In the genomic region with DNA sequence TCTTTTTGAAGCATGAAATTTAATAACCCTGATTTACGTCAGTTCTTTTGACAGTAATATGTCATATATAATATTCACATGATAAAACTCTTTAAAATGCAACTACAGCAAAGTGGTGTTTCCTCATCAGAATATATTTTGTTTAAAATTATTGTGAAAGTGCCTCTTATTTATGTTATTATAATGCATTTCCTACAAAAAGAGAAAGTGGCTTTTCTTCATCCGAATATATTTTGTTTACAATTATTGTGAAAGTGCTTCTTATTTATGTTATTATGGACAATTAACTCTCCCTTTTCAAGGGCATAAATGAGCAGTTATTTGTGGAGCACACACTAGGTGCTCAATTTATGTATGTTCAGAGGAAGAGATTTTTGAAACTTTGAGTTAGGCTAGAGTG, we compare ENCODE assay signal across 27 cellular contexts.
"Had no signal": no experiment of that assay in that cellular context is flagged by ENCODE, and none has a peak within 500 bp of the region (broad histone marks: within the 10 kb centered on the region; RNA-seq: fewer than 3 reads in every experiment).

No MANE protein-coding gene starts in this region.

- H3K9me3 Mint-ChIP-seq: activated CD4-positive, alpha-beta memory T cell treated with anti-CD3 and anti-CD28 coated beads for 36 hours; activated CD4-positive, alpha-beta T cell treated with anti-CD3 and anti-CD28 coated beads, Interleukin-2, amount 10 ng/mL, durations not matched to agents 24 days and 14 days; activated naive CD4-positive, alpha-beta T cell treated with anti-CD3 and anti-CD28 coated beads, Interleukin-2, amount 50 U/mL, for 72 hours; activated T-cell treated with anti-CD3 and anti-CD28 coated beads, Interleukin-2, amount 50 U/mL, for 24 hours; central memory CD8-positive, alpha-beta T cell; effector memory CD8-positive, alpha-beta T cell had no signal

- H3K4me1 Mint-ChIP-seq: activated CD4-positive, alpha-beta T cell treated with anti-CD3 and anti-CD28 coated beads for 36 hours; activated CD4-positive, alpha-beta T cell treated with anti-CD3 and anti-CD28 coated beads, Interleukin-2, amount 10 ng/mL, durations not matched to agents 24 days and 14 days; activated naive CD4-positive, alpha-beta T cell treated with anti-CD3 and anti-CD28 coated beads, Interleukin-2, amount 10 ng/mL, durations not matched to agents 7 days and 5 days; activated naive CD8-positive, alpha-beta T cell treated with anti-CD3 and anti-CD28 coated beads, Interleukin-2, amount 10 ng/mL, durations not matched to agents 7 days and 5 days; central memory CD8-positive, alpha-beta T cell; T-helper 17 cell had no signal

- DNase-seq: activated CD4-positive, alpha-beta memory T cell treated with anti-CD3 and anti-CD28 coated beads for 36 hours; activated CD4-positive, alpha-beta T cell treated with anti-CD3 and anti-CD28 coated beads for 36 hours; activated CD4-positive, alpha-beta T cell treated with anti-CD3 and anti-CD28 coated beads, Interleukin-2, amount 10 ng/mL, durations not matched to agents 24 days and 14 days; activated CD4-positive, CD25-positive, alpha-beta regulatory T cell; activated CD4-positive, CD25-positive, alpha-beta regulatory T cell treated with anti-CD3 and anti-CD28 coated beads, Interleukin-2, amount 50 U/mL, for 72 hours; activated CD8-positive, alpha-beta memory T cell treated with anti-CD3 and anti-CD28 coated beads, Interleukin-2, amount 50 U/mL, for 48 hours; activated gamma-delta T cell; activated naive CD4-positive, alpha-beta T cell; activated naive CD4-positive, alpha-beta T cell treated with anti-CD3 and anti-CD28 coated beads, Interleukin-2, amount 10 ng/mL, durations not matched to agents 7 days and 5 days; activated naive CD8-positive, alpha-beta T cell treated with anti-CD3 and anti-CD28 coated beads, Interleukin-2, amount 10 ng/mL, durations not matched to agents 7 days and 5 days; activated T-cell treated with anti-CD3 and anti-CD28 coated beads for 4 hours; activated T-cell treated with anti-CD3 and anti-CD28 coated beads, Interleukin-2, amount 50 U/mL, for 24 hours; activated T-cell treated with anti-CD3 and anti-CD28 coated beads, Interleukin-2, amount 50 U/mL, for 72 hours; brain microvascular endothelial cell; effector CD4-positive, alpha-beta T cell; gastrocnemius medialis; glutamatergic neuron; heart left ventricle; T-helper 17 cell; T1000 had no signal

- H3K36me3 ChIP-seq: brain microvascular endothelial cell, esophagus muscularis mucosa, gastrocnemius medialis, heart left ventricle had no signal

- H3K9me3 ChIP-seq: esophagus muscularis mucosa, gastrocnemius medialis, heart left ventricle had no signal

- H3K36me3 Mint-ChIP-seq: activated CD4-positive, alpha-beta memory T cell treated with anti-CD3 and anti-CD28 coated beads for 36 hours; activated naive CD4-positive, alpha-beta T cell treated with anti-CD3 and anti-CD28 coated beads, Interleukin-2, amount 10 ng/mL, durations not matched to agents 7 days and 5 days; activated naive CD4-positive, alpha-beta T cell treated with anti-CD3 and anti-CD28 coated beads, Interleukin-2, amount 50 U/mL, for 72 hours had no signal

- H3K27ac ChIP-seq: brain microvascular endothelial cell, coronary artery, esophagus muscularis mucosa, foreskin keratinocyte, gastrocnemius medialis, heart left ventricle had no signal

- H3K27me3 Mint-ChIP-seq: central memory CD8-positive, alpha-beta T cell had no signal

- H3K4me1 ChIP-seq: esophagus muscularis mucosa, foreskin keratinocyte, gastrocnemius medialis, heart left ventricle had no signal

- H3K4me3 Mint-ChIP-seq: activated CD4-positive, alpha-beta memory T cell treated with anti-CD3 and anti-CD28 coated beads for 36 hours; activated CD4-positive, alpha-beta T cell treated with anti-CD3 and anti-CD28 coated beads for 36 hours; activated CD4-positive, alpha-beta T cell treated with anti-CD3 and anti-CD28 coated beads, Interleukin-2, amount 10 ng/mL, durations not matched to agents 24 days and 14 days; activated naive CD4-positive, alpha-beta T cell treated with anti-CD3 and anti-CD28 coated beads, Interleukin-2, amount 10 ng/mL, durations not matched to agents 7 days and 5 days; activated naive CD8-positive, alpha-beta T cell treated with anti-CD3 and anti-CD28 coated beads, Interleukin-2, amount 10 ng/mL, durations not matched to agents 7 days and 5 days; activated T-cell treated with anti-CD3 and anti-CD28 coated beads, Interleukin-2, amount 50 U/mL, for 24 hours; activated T-cell treated with anti-CD3 and anti-CD28 coated beads, Interleukin-2, amount 50 U/mL, for 72 hours; central memory CD8-positive, alpha-beta T cell; effector memory CD8-positive, alpha-beta T cell; T-helper 17 cell; T-helper 2 cell treated with Interferon-gamma antibody and Interleukin-4, amounts not matched to agents 5 μg/mL and 100 μg/mL, for 36 hours had no signal

- H3K27me3 ChIP-seq: brain microvascular endothelial cell, esophagus muscularis mucosa, gastrocnemius medialis had no signal

- H3K27ac Mint-ChIP-seq: activated CD4-positive, alpha-beta memory T cell treated with anti-CD3 and anti-CD28 coated beads for 36 hours; activated CD4-positive, alpha-beta T cell treated with anti-CD3 and anti-CD28 coated beads for 36 hours; activated CD4-positive, alpha-beta T cell treated with anti-CD3 and anti-CD28 coated beads, Interleukin-2, amount 10 ng/mL, durations not matched to agents 24 days and 14 days; activated naive CD4-positive, alpha-beta T cell treated with anti-CD3 and anti-CD28 coated beads, Interleukin-2, amount 10 ng/mL, durations not matched to agents 7 days and 5 days; activated naive CD4-positive, alpha-beta T cell treated with anti-CD3 and anti-CD28 coated beads, Interleukin-2, amount 50 U/mL, for 72 hours; activated naive CD8-positive, alpha-beta T cell treated with anti-CD3 and anti-CD28 coated beads, Interleukin-2, amount 10 ng/mL, durations not matched to agents 7 days and 5 days; activated T-cell treated with anti-CD3 and anti-CD28 coated beads, Interleukin-2, amount 50 U/mL, for 24 hours; activated T-cell treated with anti-CD3 and anti-CD28 coated beads, Interleukin-2, amount 50 U/mL, for 72 hours; effector memory CD8-positive, alpha-beta T cell; T-helper 17 cell; T-helper 2 cell treated with Interferon-gamma antibody and Interleukin-4, amounts not matched to agents 5 μg/mL and 100 μg/mL, for 36 hours had no signal

- ATAC-seq: activated CD4-positive, alpha-beta T cell treated with anti-CD3 and anti-CD28 coated beads for 36 hours; activated naive CD4-positive, alpha-beta T cell treated with anti-CD3 and anti-CD28 coated beads, Interleukin-2, amount 50 U/mL, for 72 hours; gastrocnemius medialis had no signal

- H3K4me3 ChIP-seq: coronary artery, esophagus muscularis mucosa, gastrocnemius medialis, heart left ventricle had no signal
